In genomic region chr12:67220065-67220464, GRCh38 we compare ENCODE assay signal across 8 cellular contexts. TPM values are rescaled to one million over a fixed set of nuclear protein-coding genes. Genes with fewer than 3 reads are reported as not detected.
DNase-seq lines count a peak whose midpoint lies in the region; TF ChIP-seq lines count a peak whose summit lies in the region.
"Had no signal": no experiment of that assay in that cellular context is flagged by ENCODE, and none has a peak within 500 bp of the region (broad histone marks: within the 10 kb centered on the region; RNA-seq: fewer than 3 reads in every experiment).

No MANE protein-coding gene starts in this region.

- DNase-seq in NCI-H1694 (lab: John Stamatoyannopoulos, UW), result peak; percentile 59
- DNase-seq in astrocyte of the cerebellum (ENCODE audit: low read depth), result no peak
- DNase-seq in immature natural killer cell, result no peak
- no peak for DNase-seq in glutamatergic neuron
- DNase-seq in NCI-H128 (lab: John Stamatoyannopoulos, UW; ENCODE audit: unreplicated experiment), result no peak
- DNase-seq: activated effector memory CD4-positive, alpha-beta T cell treated with anti-CD3 and anti-CD28 coated beads, Interleukin-2, amount 50 U/mL, for 16 hours had no signal

- no peak overlapping the region for H3K27ac ChIP-seq in parathyroid adenoma

- peak; percentile 32; the same call in 1 of the 3 replicates for TF ChIP-seq CTCF in GM12872 (IDR thresholded peaks at IDR 0.05; ENCODE audit: insufficient read depth, low read depth, low read length)
- peak; percentile 12 for TF ChIP-seq CTCF in astrocyte of the cerebellum (IDR thresholded peaks at IDR 0.05; ENCODE audit: low read depth, low read length, missing control alignments)
- TF ChIP-seq CTCF in parathyroid adenoma (IDR thresholded peaks at IDR 0.05), result peak; percentile 65
- TF ChIP-seq CTCF in glutamatergic neuron (IDR thresholded peaks at IDR 0.05; ENCODE audit: partially characterized antibody, unreplicated experiment), result no peak

- H3K9me3 Mint-ChIP-seq in immature natural killer cell, result no peaks in the 10 kb centered on the region
- peaks cover 2% of the 10 kb centered on the region for H3K9me3 Mint-ChIP-seq in glutamatergic neuron (ENCODE audit: unreplicated experiment)

- H3K4me1 ChIP-seq in parathyroid adenoma, result peaks cover 5% of the 10 kb centered on the region

- no peaks in the 10 kb centered on the region for H3K79me2 ChIP-seq in parathyroid adenoma

- H3K36me3 Mint-ChIP-seq in immature natural killer cell (no peaks in the 10 kb centered on the region), glutamatergic neuron (ENCODE audit: unreplicated experiment) (no peaks in the 10 kb centered on the region)

- in situ Hi-C loops in astrocyte of the cerebellum (cut with HindIII; ENCODE audit: low sequenced_read_pairs), result no loop called here

- H3K36me3 ChIP-seq in parathyroid adenoma (ENCODE audit: control insufficient read depth, insufficient read depth, low read length), result no peaks in the 10 kb centered on the region

- H3K9me3 ChIP-seq in parathyroid adenoma (ENCODE audit: control insufficient read depth, low read length), result no peaks in the 10 kb centered on the region

- no peak overlapping the region for H3K4me3 ChIP-seq in astrocyte of the cerebellum (ENCODE audit: low read depth, low read length)
- H3K4me3 ChIP-seq in parathyroid adenoma (ENCODE audit: low read depth, low read length), result no peak overlapping the region

- H3K27me3 Mint-ChIP-seq in immature natural killer cell (ENCODE audit: low read depth in 3 of 3) (peaks cover 2 to 12% (median 7%) of the 10 kb centered on the region in 3 donors), glutamatergic neuron (ENCODE audit: unreplicated experiment) (no peaks in the 10 kb centered on the region)

- no peaks in the 10 kb centered on the region for H3K27me3 ChIP-seq in parathyroid adenoma (ENCODE audit: control insufficient read depth, insufficient read depth, low read length)

- no peak overlapping the region for H3K4me2 ChIP-seq in parathyroid adenoma (ENCODE audit: low read length)

- H3K27ac Mint-ChIP-seq in immature natural killer cell, result no peak overlapping the region
- no peak overlapping the region for H3K27ac Mint-ChIP-seq in glutamatergic neuron (ENCODE audit: unreplicated experiment)

- H2AFZ ChIP-seq in parathyroid adenoma, result peak overlapping the region; percentile 34

- no peak overlapping the region for H3K4me3 Mint-ChIP-seq in immature natural killer cell
- no peak overlapping the region for H3K4me3 Mint-ChIP-seq in glutamatergic neuron (ENCODE audit: unreplicated experiment)

- H3K4me1 Mint-ChIP-seq in immature natural killer cell (no peaks in the 10 kb centered on the region), glutamatergic neuron (ENCODE audit: low read depth, unreplicated experiment) (no peaks in the 10 kb centered on the region)

- no peak overlapping the region for H3K9ac ChIP-seq in parathyroid adenoma

RNA-seq across cellular contexts. Expression of gene CAND1, which starts 49.1 kb away (rescaled TPM):
- polyA plus RNA-seq in immature natural killer cell, result 10 to 100 TPM; 38.9 to 70.2 (median 45.4) TPM
- total RNA-seq in glutamatergic neuron (ENCODE audit: unreplicated experiment), result 195 TPM
